Comparison of ENCODE assay signal across 8 cellular contexts in the genomic region with DNA sequence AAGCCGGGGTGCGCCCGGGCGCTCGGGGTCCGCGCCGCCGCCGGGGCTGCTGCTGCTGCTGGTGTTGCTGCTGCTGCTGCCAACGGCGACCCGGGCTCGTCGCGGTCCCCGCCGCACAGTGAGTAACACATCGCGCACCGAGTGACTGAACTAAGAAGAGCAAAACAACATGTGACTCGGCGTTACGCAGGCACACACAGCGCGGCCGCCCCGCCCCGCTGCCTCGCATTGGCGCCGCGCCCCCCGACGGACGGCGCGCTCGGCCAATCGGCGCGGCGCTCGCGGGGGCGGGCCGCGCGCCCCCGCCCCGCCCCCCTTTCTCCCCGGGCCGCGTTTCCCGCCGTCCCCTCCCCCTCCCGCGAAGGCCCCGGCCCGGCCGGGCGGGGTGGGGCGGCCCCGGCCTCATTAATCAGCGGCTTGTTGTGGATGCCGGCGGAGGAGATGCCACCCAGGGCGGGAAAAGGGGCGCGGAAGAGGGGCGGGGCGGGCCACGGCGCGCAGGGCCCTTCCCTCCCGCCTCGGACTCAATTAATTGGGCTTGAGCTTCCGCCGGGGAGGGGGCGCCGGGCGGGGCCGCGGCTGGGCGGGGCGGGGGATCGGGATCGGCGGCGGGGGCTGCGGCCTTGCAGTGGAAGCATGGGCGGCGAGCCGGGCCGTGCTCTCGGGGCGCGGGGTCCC. TPM values are rescaled to one million over a fixed set of nuclear protein-coding genes. Genes with fewer than 3 reads are reported as not detected.
A peak's percentile ranks its signal among the peaks of the same experiment; 100 is the strongest.
DNase-seq lines count a peak whose midpoint lies in the region; ATAC-seq, FAIRE-seq and TF ChIP-seq lines count a peak whose summit lies in the region.

A gene with protein sequence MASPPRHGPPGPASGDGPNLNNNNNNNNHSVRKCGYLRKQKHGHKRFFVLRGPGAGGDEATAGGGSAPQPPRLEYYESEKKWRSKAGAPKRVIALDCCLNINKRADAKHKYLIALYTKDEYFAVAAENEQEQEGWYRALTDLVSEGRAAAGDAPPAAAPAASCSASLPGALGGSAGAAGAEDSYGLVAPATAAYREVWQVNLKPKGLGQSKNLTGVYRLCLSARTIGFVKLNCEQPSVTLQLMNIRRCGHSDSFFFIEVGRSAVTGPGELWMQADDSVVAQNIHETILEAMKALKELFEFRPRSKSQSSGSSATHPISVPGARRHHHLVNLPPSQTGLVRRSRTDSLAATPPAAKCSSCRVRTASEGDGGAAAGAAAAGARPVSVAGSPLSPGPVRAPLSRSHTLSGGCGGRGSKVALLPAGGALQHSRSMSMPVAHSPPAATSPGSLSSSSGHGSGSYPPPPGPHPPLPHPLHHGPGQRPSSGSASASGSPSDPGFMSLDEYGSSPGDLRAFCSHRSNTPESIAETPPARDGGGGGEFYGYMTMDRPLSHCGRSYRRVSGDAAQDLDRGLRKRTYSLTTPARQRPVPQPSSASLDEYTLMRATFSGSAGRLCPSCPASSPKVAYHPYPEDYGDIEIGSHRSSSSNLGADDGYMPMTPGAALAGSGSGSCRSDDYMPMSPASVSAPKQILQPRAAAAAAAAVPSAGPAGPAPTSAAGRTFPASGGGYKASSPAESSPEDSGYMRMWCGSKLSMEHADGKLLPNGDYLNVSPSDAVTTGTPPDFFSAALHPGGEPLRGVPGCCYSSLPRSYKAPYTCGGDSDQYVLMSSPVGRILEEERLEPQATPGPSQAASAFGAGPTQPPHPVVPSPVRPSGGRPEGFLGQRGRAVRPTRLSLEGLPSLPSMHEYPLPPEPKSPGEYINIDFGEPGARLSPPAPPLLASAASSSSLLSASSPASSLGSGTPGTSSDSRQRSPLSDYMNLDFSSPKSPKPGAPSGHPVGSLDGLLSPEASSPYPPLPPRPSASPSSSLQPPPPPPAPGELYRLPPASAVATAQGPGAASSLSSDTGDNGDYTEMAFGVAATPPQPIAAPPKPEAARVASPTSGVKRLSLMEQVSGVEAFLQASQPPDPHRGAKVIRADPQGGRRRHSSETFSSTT (N-terminal part only) (minus strand): TSS at position 127 of the 678 bp plus-strand sequence. CDS start 530 bp downstream, outside the sequence.

- peak within 1 kb of the TSS; percentile 90 for H3K4me3 ChIP-seq in hepatocyte
- peak within 1 kb of the TSS; percentile 97 to 98 for H3K4me3 ChIP-seq in aorta (ENCODE audit: low read length in 2 of 2)

- under 1% methylated on average over 31 of the region's 98 CpGs for WGBS in hepatocyte (ENCODE audit: low lambda C conversion rate, missing lambda C conversion rate)
- 1% methylated on average over 27 to 98 of the region's 98 CpGs for WGBS in aorta, 2 donors

- H3K27me3 ChIP-seq in hepatocyte (no peaks in the 10 kb centered on the region), aorta (ENCODE audit: control insufficient read depth in 1 of 2, insufficient read depth in 2 of 2, low read length in 1 of 2) (no peaks in the 10 kb centered on the region)

- peak within 1 kb of the TSS; percentile 84 for H2AFZ ChIP-seq in hepatocyte

- H3K27ac ChIP-seq in hepatocyte (peak within 1 kb of the TSS; percentile 94), aorta (ENCODE audit: low read depth in 1 of 2, low read length in 2 of 2) (peak within 1 kb of the TSS; percentile 89 to 98)

- H3K4me1 ChIP-seq in hepatocyte (ENCODE audit: insufficient read depth) (no peaks in the 10 kb centered on the region), aorta (ENCODE audit: control insufficient read depth in 1 of 2, insufficient read depth in 2 of 2, low read length in 2 of 2) (peaks cover 3% of the 10 kb centered on the region in 2 donors)

- FAIRE-seq in GM18507 (lab: Jason Lieb, UNC): peak; percentile 68

- H3K4me2 ChIP-seq in hepatocyte: peak within 1 kb of the TSS; percentile 96

- no peaks in the 10 kb centered on the region for H3K36me3 ChIP-seq in hepatocyte (replicated peaks; ENCODE audit: insufficient read depth, low read depth)
- H3K36me3 ChIP-seq in aorta (ENCODE audit: control insufficient read depth in 1 of 2, insufficient read depth in 2 of 2, low read length in 1 of 2): peaks cover 0 to 15% of the 10 kb centered on the region in 2 donors

- H4K20me1 ChIP-seq in hepatocyte (ENCODE audit: insufficient read depth, poor library complexity, severe bottlenecking): peaks cover 19% of the 10 kb centered on the region

- no peak for TF ChIP-seq CTCF in hepatocyte (IDR thresholded peaks at IDR 0.05; ENCODE audit: poor library complexity)

- ATAC-seq in HG02938 (IDR thresholded peaks at IDR 0.05; ENCODE audit: unreplicated experiment) (peak; percentile 93), aorta (ENCODE audit: low FRiP score) (peak; percentile 86)

- H3K9me3 ChIP-seq in hepatocyte (ENCODE audit: low read depth): no peaks in the 10 kb centered on the region
- H3K9me3 ChIP-seq in aorta (ENCODE audit: control insufficient read depth, low read length): no peaks in the 10 kb centered on the region

- peak; percentile 54 for DNase-seq in GM18507 (ENCODE audit: extremely low spot score, insufficient read length, low read depth)
- DNase-seq in NCI-H1694 treated with DMSO at 0.1 percent for 48 hours (lab: John Stamatoyannopoulos, UW): peak; percentile 90
- peak; percentile 99 for DNase-seq in T1000 (lab: John Stamatoyannopoulos, UW)
- peak; percentile 99 for DNase-seq in astrocyte of the hippocampus (ENCODE audit: low read depth, low spot score)
- peak; percentile 98 for DNase-seq in hepatocyte (ENCODE audit: low spot score)
- peak; percentile 86 for DNase-seq in retina
- DNase-seq in aorta: peak; percentile 96 to 97

- intact Hi-C loops in aorta (cut with DNase I): loop anchor here in 1 of 2 donors (2.0 to 10.0 kb wide), 4 partner anchors 241 to 869 kb away; no protein-coding TSS in a partner anchor

- peaks cover 28% of the 10 kb centered on the region for H3K79me2 ChIP-seq in hepatocyte

- H3K9me2 ChIP-seq in hepatocyte (replicated peaks; ENCODE audit: insufficient read depth): no peaks in the 10 kb centered on the region

RNA-seq across cellular contexts. Expression of the gene that starts here (rescaled TPM):
- total RNA-seq in hepatocyte (15.7 and 19.4 TPM in 2 replicates), aorta (10 to 100 TPM; 15.8 to 31.2 TPM)
- polyA plus RNA-seq in hepatocyte (26.4 and 27.9 TPM in 2 replicates), aorta (1 to 10 TPM; 2.5 to 8.1 TPM)

Comparison
In these comparisons a context has a peak if more than half of its experiments do, and no peak if none do; other contexts are left out.
1. Peak in every context shown above with its lines: DNase-seq, ATAC-seq, H3K4me3 ChIP-seq and H3K27ac ChIP-seq.